15 cellular contexts compared by ENCODE assay signal in the genomic region with DNA sequence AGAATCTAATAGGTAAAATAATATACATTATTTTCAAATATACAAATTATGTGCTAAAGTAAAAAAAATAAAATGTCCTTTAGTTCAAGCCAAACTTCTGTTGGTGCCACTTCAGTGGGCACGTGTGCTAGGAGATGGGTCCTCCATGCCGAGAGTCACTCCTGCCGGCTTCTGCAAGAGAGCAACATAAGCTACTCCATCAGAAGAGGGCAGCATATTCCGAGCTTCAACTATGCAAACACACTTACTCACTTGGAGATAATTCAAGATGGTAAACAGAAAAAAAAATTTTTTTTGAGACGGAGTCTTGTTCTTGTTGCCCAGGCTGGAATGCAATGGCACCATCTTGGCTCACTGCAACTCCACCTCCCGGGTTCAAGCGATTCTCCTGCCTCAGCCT. TPM values are rescaled to one million over a fixed set of nuclear protein-coding genes. Genes with fewer than 3 reads are reported as not detected.
DNase-seq lines count a peak whose midpoint lies in the region; ATAC-seq, FAIRE-seq and TF ChIP-seq lines count a peak whose summit lies in the region.
"Had no signal": no experiment of that assay in that cellular context is flagged by ENCODE, and none has a peak within 500 bp of the region (broad histone marks: within the 10 kb centered on the region; RNA-seq: fewer than 3 reads in every experiment).

No MANE protein-coding gene starts in this region.

- no peak for FAIRE-seq in pancreas (lab: Jason Lieb, UNC)

- H3K27me3 Mint-ChIP-seq in endothelial cell (ENCODE audit: unreplicated experiment) = no peaks in the 10 kb centered on the region
- H3K27me3 Mint-ChIP-seq: activated T-cell treated with anti-CD3 and anti-CD28 coated beads, Interleukin-2, amount 50 U/mL, for 24 hours; CD4-positive, alpha-beta memory T cell had no signal

- no peaks in the 10 kb centered on the region for H3K27me3 ChIP-seq in WERI-Rb-1 (ENCODE audit: insufficient read depth, low read depth, severe bottlenecking)
- H3K27me3 ChIP-seq in pancreas = no peaks in the 10 kb centered on the region
- H3K27me3 ChIP-seq in H7 (ENCODE audit: control insufficient read depth, insufficient read depth, low read length) = no peaks in the 10 kb centered on the region
- no peaks in the 10 kb centered on the region for H3K27me3 ChIP-seq in sigmoid colon
- H3K27me3 ChIP-seq: SJSA1 had no signal

- intact Hi-C loops in pancreas (cut with DNase I) = no loop called here
- intact Hi-C loops in sigmoid colon (cut with DNase I) = no loop called here

- TF ChIP-seq CTCF in WERI-Rb-1 (IDR thresholded peaks at IDR 0.05; ENCODE audit: low read depth, low read length) (peak; percentile 21; the same call in 1 of the 2 replicates), fibroblast of the aortic adventitia (IDR thresholded peaks at IDR 0.05; ENCODE audit: insufficient read depth, low read length) (no peak), pancreas (IDR thresholded peaks at IDR 0.05) (no peak), endothelial cell (IDR thresholded peaks at IDR 0.05; ENCODE audit: unreplicated experiment) (no peak), sigmoid colon (IDR thresholded peaks at IDR 0.05) (no peak)

- peaks cover 25% of the 10 kb centered on the region for H3K36me3 Mint-ChIP-seq in endothelial cell (ENCODE audit: low read depth, unreplicated experiment)

- no peak overlapping the region for H3K4me3 Mint-ChIP-seq in endothelial cell (ENCODE audit: unreplicated experiment)
- H3K4me3 Mint-ChIP-seq: activated T-cell treated with anti-CD3 and anti-CD28 coated beads, Interleukin-2, amount 50 U/mL, for 24 hours; CD4-positive, alpha-beta memory T cell had no signal

- H3K9me3 Mint-ChIP-seq in endothelial cell (ENCODE audit: unreplicated experiment) = no peaks in the 10 kb centered on the region
- H3K9me3 Mint-ChIP-seq: activated T-cell treated with anti-CD3 and anti-CD28 coated beads, Interleukin-2, amount 50 U/mL, for 24 hours; CD4-positive, alpha-beta memory T cell had no signal

- H3K36me3 ChIP-seq in WERI-Rb-1 = peaks cover 72% of the 10 kb centered on the region
- H3K36me3 ChIP-seq in pancreas = peaks cover 0 to 49% (median 3%) of the 10 kb centered on the region in 3 donors
- H3K36me3 ChIP-seq in H7 (replicated peaks; ENCODE audit: control insufficient read depth, insufficient read depth, low read length) = peaks cover 13% of the 10 kb centered on the region
- H3K36me3 ChIP-seq in sigmoid colon = peaks cover 12 to 79% (median 23%) of the 10 kb centered on the region in 4 donors

- no peaks in the 10 kb centered on the region for H3K9me3 ChIP-seq in WERI-Rb-1 (ENCODE audit: severe bottlenecking)
- no peaks in the 10 kb centered on the region for H3K9me3 ChIP-seq in pancreas
- H3K9me3 ChIP-seq in sigmoid colon = no peaks in the 10 kb centered on the region
- H3K9me3 ChIP-seq: SJSA1 had no signal

- no peak overlapping the region for H3K4me3 ChIP-seq in WERI-Rb-1 (ENCODE audit: low read depth, low read length)
- H3K4me3 ChIP-seq in fibroblast of the aortic adventitia (ENCODE audit: low read depth, low read length) = no peak overlapping the region
- H3K4me3 ChIP-seq in pancreas = no peak overlapping the region
- no peak overlapping the region for H3K4me3 ChIP-seq in H7 (ENCODE audit: insufficient read depth, low read depth, low read length)
- H3K4me3 ChIP-seq in sigmoid colon = no peak overlapping the region
- H3K4me3 ChIP-seq: SJSA1 had no signal

- H3K4me1 ChIP-seq in pancreas = peaks cover 0 to 8% (median 7%) of the 10 kb centered on the region in 3 donors
- no peaks in the 10 kb centered on the region for H3K4me1 ChIP-seq in sigmoid colon
- H3K4me1 ChIP-seq: SJSA1 had no signal

- DNase-seq in HCEC 1CT (peak; percentile 22), WERI-Rb-1 (peak; percentile 22), fibroblast of the aortic adventitia (ENCODE audit: low read depth) (peak; percentile 16), pancreas (peak in 3 of 6 donors; percentile 34 to 47 (median 43)), H7 (no peak), middle frontal gyrus (ENCODE audit: extremely low spot score, low spot score) (no peak), endothelial cell (ENCODE audit: low spot score) (no peak), sigmoid colon (no peak)
- DNase-seq: activated CD4-positive, CD25-positive, alpha-beta regulatory T cell treated with anti-CD3 and anti-CD28 coated beads, Interleukin-2, amount 50 U/mL, for 72 hours; activated T-cell treated with anti-CD3 and anti-CD28 coated beads, Interleukin-2, amount 50 U/mL, for 24 hours; CD4-positive, alpha-beta memory T cell; NCI-H1105 treated with DMSO at 0.1 percent for 48 hours; NCI-H69; retina had no signal

- peaks cover 8% of the 10 kb centered on the region for H3K4me1 Mint-ChIP-seq in endothelial cell (ENCODE audit: unreplicated experiment)

- no peak for TF ChIP-seq POLR2A in sigmoid colon (IDR thresholded peaks at IDR 0.05)

- TF ChIP-seq EP300 in sigmoid colon (IDR thresholded peaks at IDR 0.05) = no peak

- ATAC-seq in pancreas = peak; percentile 82 to 92 (median 88)

- H3K27ac Mint-ChIP-seq in endothelial cell (ENCODE audit: unreplicated experiment) = no peak overlapping the region

- no peak overlapping the region for H3K27ac ChIP-seq in WERI-Rb-1
- H3K27ac ChIP-seq in pancreas = no peak overlapping the region
- H3K27ac ChIP-seq in sigmoid colon = no peak overlapping the region
- H3K27ac ChIP-seq: SJSA1 had no signal

- WGBS in pancreas, 2 donors = 41 to 48% methylated on average over 7 of the region's 7 CpGs
- 55 to 86% methylated on average over 7 of the region's 7 CpGs for WGBS in sigmoid colon, 2 donors

RNA-seq across cellular contexts. Expression of a gene that starts 24.4 kb away (rescaled TPM):
- total RNA-seq in fibroblast of the aortic adventitia (ENCODE audit: low replicate concordance) (13.7 and 48.4 TPM in 2 replicates), pancreas (10 to 100 TPM; 15.4 to 25.4 (median 17.6) TPM), endothelial cell (ENCODE audit: unreplicated experiment) (47.1 TPM), sigmoid colon (10 to 100 TPM; 21.4 to 27.4 (median 22.1) TPM)
- polyA plus RNA-seq in pancreas (10 to 100 TPM; 10.2 to 20.3 TPM), sigmoid colon (10 to 100 TPM; 22.8 to 33.7 (median 27.5) TPM)
- total RNA-seq in H7 (2014; rRNA removed; shearing (Covaris generic)) = 68.6 and 72.6 TPM in 2 replicates

RNA-seq across cellular contexts. Expression of a gene that starts 31.4 kb away (rescaled TPM):
- total RNA-seq in fibroblast of the aortic adventitia (ENCODE audit: low replicate concordance) = 46.4 and 50.7 TPM in 2 replicates
- 10 to 100 TPM; 18.8 to 36.9 (median 24.5) TPM for total RNA-seq in pancreas
- 10 to 100 TPM; 24.3 to 27.1 TPM for polyA plus RNA-seq in pancreas
- 17.9 and 29.9 TPM in 2 replicates for total RNA-seq in H7 (2014; rRNA removed; shearing (Covaris generic))
- total RNA-seq in endothelial cell (ENCODE audit: unreplicated experiment) = 32.0 TPM
- total RNA-seq in sigmoid colon = 10 to 100 TPM; 40.0 to 65.4 (median 56.5) TPM
- 10 to 100 TPM; 11.4 to 29.5 (median 20.8) TPM for polyA plus RNA-seq in sigmoid colon

Comparison
In these comparisons a context has a peak if more than half of its experiments do, and no peak if none do; other contexts are left out.
1. DNase-seq: peak in HCEC 1CT (single experiment), WERI-Rb-1 (single experiment) and fibroblast of the aortic adventitia (single experiment); none in H7 (single experiment), middle frontal gyrus (single experiment), endothelial cell (single experiment) and sigmoid colon (single experiment).